In genomic region chr22:46462726-46463371, GRCh38 we compare ENCODE assay signal across 13 cellular contexts.
DNase-seq lines count a peak whose midpoint lies in the region; ATAC-seq, FAIRE-seq and TF ChIP-seq lines count a peak whose summit lies in the region.
"Had no signal": no experiment of that assay in that cellular context is flagged by ENCODE, and none has a peak within 500 bp of the region (broad histone marks: within the 10 kb centered on the region; RNA-seq: fewer than 3 reads in every experiment).

No MANE protein-coding gene starts in this region.

- TF ChIP-seq CTCF in astrocyte (IDR thresholded peaks at IDR 0.05; ENCODE audit: insufficient read depth, low read depth, low read length) (no peak), pancreas (IDR thresholded peaks at IDR 0.05) (no peak)

- no peaks in the 10 kb centered on the region for H3K27me3 Mint-ChIP-seq in astrocyte (ENCODE audit: low read depth, unreplicated experiment)

- peaks cover 5% of the 10 kb centered on the region for H3K9me3 Mint-ChIP-seq in astrocyte (ENCODE audit: unreplicated experiment)
- H3K9me3 Mint-ChIP-seq: neural crest cell had no signal

- DNase-seq in GM04504 (ENCODE audit: low read depth): peak; percentile 51
- DNase-seq in NCI-H1436 (lab: John Stamatoyannopoulos, UW): peak; percentile 39
- DNase-seq in astrocyte (ENCODE audit: low read depth): peak; percentile 88
- DNase-seq in non-pigmented ciliary epithelial cell (ENCODE audit: low read depth): peak; percentile 35
- DNase-seq in pancreas: no peak
- DNase-seq in hippocampal formation (lab: John Stamatoyannopoulos, UW): no peak
- DNase-seq: testis had no signal

- H2AFZ ChIP-seq in astrocyte (ENCODE audit: low read depth, low read length): no peak overlapping the region

- ATAC-seq in pancreas (no peak), HG03039 (IDR thresholded peaks at IDR 0.05; ENCODE audit: unreplicated experiment) (no peak)
- ATAC-seq in activated CD4-positive, CD25-positive, alpha-beta regulatory T cell treated with anti-CD3 and anti-CD28 coated beads, Interleukin-2, amount 50 U/mL, for 24 hours: no peak
- ATAC-seq: HepG2 had no signal

- peaks cover 10% of the 10 kb centered on the region for H4K20me1 ChIP-seq in astrocyte (ENCODE audit: insufficient read depth, low read length)

- H3K4me2 ChIP-seq in astrocyte (ENCODE audit: low read length): peak overlapping the region; percentile 50

- no peak overlapping the region for H3K27ac Mint-ChIP-seq in astrocyte (ENCODE audit: unreplicated experiment)

- H3K27me3 ChIP-seq in astrocyte (ENCODE audit: insufficient read depth, low read length) (peaks cover 3% of the 10 kb centered on the region), pancreas (no peaks in the 10 kb centered on the region)
- H3K27me3 ChIP-seq: testis had no signal

- FAIRE-seq in astrocyte (lab: Jason Lieb, UNC): peak; percentile 85
- FAIRE-seq in pancreas (lab: Jason Lieb, UNC): no peak
- FAIRE-seq: GM19239, HepG2, TTC549 had no signal

- H3K9ac ChIP-seq in astrocyte (ENCODE audit: low read length): no peak overlapping the region

- peaks cover 29% of the 10 kb centered on the region for H3K36me3 Mint-ChIP-seq in astrocyte (ENCODE audit: low read depth, unreplicated experiment)

- H3K9me3 ChIP-seq in astrocyte (ENCODE audit: insufficient read depth, low read depth, low read length) (no peaks in the 10 kb centered on the region), pancreas (no peaks in the 10 kb centered on the region)
- H3K9me3 ChIP-seq: testis had no signal

- H3K4me3 ChIP-seq in astrocyte (ENCODE audit: insufficient read depth, low read depth, low read length): no peak overlapping the region
- H3K4me3 ChIP-seq in pancreas: no peak overlapping the region
- H3K4me3 ChIP-seq: testis had no signal

- H3K27ac ChIP-seq in astrocyte (ENCODE audit: low read depth, low read length): no peak overlapping the region
- H3K27ac ChIP-seq in pancreas: no peak overlapping the region
- H3K27ac ChIP-seq: testis had no signal

- H3K79me2 ChIP-seq in astrocyte (ENCODE audit: insufficient read depth, low read length): no peaks in the 10 kb centered on the region

- intact Hi-C loops in pancreas (cut with DNase I): no loop called here

- H3K36me3 ChIP-seq in astrocyte (ENCODE audit: insufficient read depth, low read length) (no peaks in the 10 kb centered on the region), pancreas (no peaks in the 10 kb centered on the region)

- 79 to 88% methylated on average over 18 of the region's 18 CpGs for WGBS in pancreas, 2 donors

- H3K4me1 Mint-ChIP-seq in astrocyte (ENCODE audit: low read depth, unreplicated experiment): peaks cover 8% of the 10 kb centered on the region

- H3K4me1 ChIP-seq in astrocyte (ENCODE audit: insufficient read depth, low read length): peaks cover 9% of the 10 kb centered on the region
- no peaks in the 10 kb centered on the region for H3K4me1 ChIP-seq in pancreas
- H3K4me1 ChIP-seq: testis had no signal

- no peak overlapping the region for H3K4me3 Mint-ChIP-seq in astrocyte (ENCODE audit: unreplicated experiment)
- H3K4me3 Mint-ChIP-seq: neural crest cell had no signal

Comparison
In these comparisons a context has a peak if more than half of its experiments do, and no peak if none do; other contexts are left out.
1. DNase-seq: peak in GM04504 (single experiment), NCI-H1436 (single experiment), astrocyte (single experiment) and non-pigmented ciliary epithelial cell (single experiment); none in pancreas (0 of 6) and hippocampal formation (0 of 2).